In the genomic region with DNA sequence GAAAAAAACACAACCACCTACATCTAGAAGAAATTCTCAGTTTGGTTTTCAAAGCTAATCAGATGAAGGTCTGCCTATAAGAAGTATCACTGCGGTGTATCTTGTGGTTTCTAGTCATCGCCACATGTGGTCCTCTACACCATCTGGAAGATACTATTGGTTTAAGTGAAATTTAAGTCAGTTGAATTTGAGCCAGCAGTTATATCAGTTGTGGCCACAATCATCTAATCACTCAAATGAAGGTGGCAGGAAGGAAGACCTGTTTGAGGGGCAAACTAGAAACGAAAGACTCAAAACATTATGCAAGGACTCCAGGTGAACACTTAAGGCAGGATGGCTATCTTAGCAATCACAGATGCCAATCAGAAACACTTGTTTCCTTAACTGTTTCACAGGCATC, we compare ENCODE assay signal across 14 cellular contexts. TPM values are rescaled to one million over a fixed set of nuclear protein-coding genes. Genes with fewer than 3 reads are reported as not detected.
DNase-seq lines count a peak whose midpoint lies in the region; ATAC-seq and FAIRE-seq lines count a peak whose summit lies in the region.
"Had no signal": no experiment of that assay in that cellular context is flagged by ENCODE, and none has a peak within 500 bp of the region (broad histone marks: within the 10 kb centered on the region; RNA-seq: fewer than 3 reads in every experiment).

No MANE protein-coding gene starts in this region.

- DNase-seq in activated naive CD4-positive, alpha-beta T cell treated with Interleukin-2 at 50 U/mL for 16 hours, result peak; percentile 7
- DNase-seq in activated naive CD4-positive, alpha-beta T cell (lab: John Stamatoyannopoulos, UW), result no peak
- DNase-seq in KG1 (lab: John Stamatoyannopoulos, UW) (peak; percentile 44), SIG-M5 (lab: John Stamatoyannopoulos, UW) (no peak), frontal cortex (ENCODE audit: low spot score in 2 of 2) (no peak), NCI-H2171 treated with DMSO at 0.1 percent for 48 hours (lab: John Stamatoyannopoulos, UW) (no peak)
- DNase-seq in stimulated activated naive CD8-positive, alpha-beta T cell treated with anti-CD3 and anti-CD28 coated beads, Interleukin-15, Interleukin-2, amounts not matched to agents 100 U/mL and 50 U/mL, for 24 hours, result peak; percentile 21
- DNase-seq: amniotic stem cell; left ventricle myocardium inferior; NCI-H524; stimulated activated naive B cell treated with anti-CD40 and anti-IgM and Interleukin-4, amounts not matched to agents 10 μg/mL and 1 μg/mL and 100 μg/mL, for 72 hours; T1000 had no signal

- no peak for FAIRE-seq in frontal cortex (lab: Jason Lieb, UNC)
- FAIRE-seq: HTR-8/SVneo had no signal

- peak; percentile 79 for ATAC-seq in HG02571 (IDR thresholded peaks at IDR 0.05; ENCODE audit: unreplicated experiment)
- peak; percentile 90 for ATAC-seq in stimulated activated naive CD8-positive, alpha-beta T cell treated with anti-CD3 and anti-CD28 coated beads, Interleukin-15, Interleukin-2, amounts not matched to agents 100 U/mL and 50 U/mL, for 24 hours
- ATAC-seq: stimulated activated naive B cell treated with anti-CD40 and anti-IgM and Interleukin-4, amounts not matched to agents 10 μg/mL and 1 μg/mL and 100 μg/mL, for 72 hours had no signal

RNA-seq across cellular contexts. Expression of a gene that starts 48.7 kb away (rescaled TPM):
- total RNA-seq in frontal cortex, result 25.7 TPM

Comparison
In these comparisons a context has a peak if more than half of its experiments do, and no peak if none do; other contexts are left out.
1. DNase-seq: peak in activated naive CD4-positive, alpha-beta T cell treated with Interleukin-2 at 50 U/mL for 16 hours (single experiment), KG1 (single experiment) and stimulated activated naive CD8-positive, alpha-beta T cell treated with anti-CD3 and anti-CD28 coated beads, Interleukin-15, Interleukin-2, amounts not matched to agents 100 U/mL and 50 U/mL, for 24 hours (single experiment); none in activated naive CD4-positive, alpha-beta T cell (0 of 4), SIG-M5 (single experiment), frontal cortex (0 of 2) and NCI-H2171 treated with DMSO at 0.1 percent for 48 hours (single experiment).